Comparison of ENCODE assay signal across 11 cellular contexts in the genomic region with DNA sequence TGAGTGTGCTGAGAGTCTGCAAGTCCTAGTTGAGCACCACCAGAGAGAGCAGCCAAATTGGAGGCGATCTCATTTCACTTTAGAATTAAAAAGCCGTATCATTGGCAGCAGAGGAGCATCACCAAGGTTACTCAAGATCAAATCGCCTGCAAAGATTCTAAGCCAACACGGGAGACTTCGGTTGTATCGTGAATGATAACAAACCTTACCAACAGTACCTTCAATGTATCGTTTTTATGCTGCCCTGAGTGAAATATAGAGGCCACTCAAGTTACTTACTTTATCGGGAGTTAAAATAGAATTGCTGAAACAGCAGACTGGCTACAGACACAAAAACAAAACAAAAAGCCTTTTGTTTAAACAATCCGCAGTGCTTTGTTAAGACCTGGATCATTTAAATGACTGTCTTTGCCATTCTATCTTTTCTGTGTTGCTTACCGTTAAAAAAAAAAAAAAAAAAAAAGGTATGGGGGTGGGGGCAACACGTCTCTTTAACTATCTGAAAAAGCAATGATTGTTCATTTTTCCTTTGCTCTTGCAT. TPM values are rescaled to one million over a fixed set of nuclear protein-coding genes. Genes with fewer than 3 reads are reported as not detected.
DNase-seq lines count a peak whose midpoint lies in the region; ATAC-seq and TF ChIP-seq lines count a peak whose summit lies in the region.
"Had no signal": no experiment of that assay in that cellular context is flagged by ENCODE, and none has a peak within 500 bp of the region (broad histone marks: within the 10 kb centered on the region; RNA-seq: fewer than 3 reads in every experiment).

No MANE protein-coding gene starts in this region.

- peak overlapping the region in 1 of 2 donors; percentile 0 for H3K4me3 ChIP-seq in cardiac fibroblast (replicated peaks in 1 of 2; ENCODE audit: low read depth in 2 of 2, low read length in 2 of 2)
- no peak overlapping the region for H3K4me3 ChIP-seq in uterus
- no peak overlapping the region for H3K4me3 ChIP-seq in colonic mucosa
- H3K4me3 ChIP-seq: A549 had no signal

- H3K36me3 ChIP-seq in uterus, result no peaks in the 10 kb centered on the region
- H3K36me3 ChIP-seq in colonic mucosa, result no peaks in the 10 kb centered on the region

- DNase-seq in Right ventricle myocardium superior (no peak), cardiac septum (ENCODE audit: low spot score) (no peak), cardiac fibroblast (ENCODE audit: low read depth in 2 of 2) (peak; percentile 2 to 33), uterus (no peak), colonic mucosa (no peak), Kasumi-1 (lab: John Stamatoyannopoulos, UW) (no peak)
- no peak for DNase-seq in central memory CD4-positive, alpha-beta T cell
- DNase-seq: occipital lobe had no signal

- TF ChIP-seq POLR2A in uterus (IDR thresholded peaks at IDR 0.05), result no peak

- TF ChIP-seq CTCF in cardiac fibroblast (IDR thresholded peaks at IDR 0.05; ENCODE audit: low read depth, low read length) (no peak), uterus (IDR thresholded peaks at IDR 0.05) (no peak), colonic mucosa (IDR thresholded peaks at IDR 0.05) (no peak)

- peak; percentile 58 for ATAC-seq in Right ventricle myocardium superior (ENCODE audit: poor library complexity)
- ATAC-seq: A549 had no signal

- H3K9me3 ChIP-seq in uterus, result no peaks in the 10 kb centered on the region
- H3K9me3 ChIP-seq in colonic mucosa, result no peaks in the 10 kb centered on the region
- H3K9me3 ChIP-seq: A549 had no signal

- peak overlapping the region in 1 of 2 donors; percentile 30 for H3K9ac ChIP-seq in colonic mucosa (ENCODE audit: low read depth in 2 of 2, low read length in 2 of 2)

- no peaks in the 10 kb centered on the region for H3K4me1 ChIP-seq in uterus
- H3K4me1 ChIP-seq in colonic mucosa, result peaks cover 10% of the 10 kb centered on the region
- H3K4me1 ChIP-seq: A549 had no signal

- intact Hi-C loops in Right ventricle myocardium superior (cut with DNase I), result no loop called here
- intact Hi-C loops in cardiac septum (cut with DNase I), result no loop called here
- intact Hi-C loops in uterus (cut with DNase I; ENCODE audit: low total_unique reads), result no loop called here
- intact Hi-C loops in colonic mucosa (cut with DNase I), result no loop called here

- H3K27me3 ChIP-seq in layer of hippocampus (ENCODE audit: control insufficient read depth, insufficient read depth, low read length), result no peaks in the 10 kb centered on the region
- H3K27me3 ChIP-seq in uterus, result no peaks in the 10 kb centered on the region
- no peaks in the 10 kb centered on the region for H3K27me3 ChIP-seq in colonic mucosa

- H3K27ac ChIP-seq in layer of hippocampus (ENCODE audit: low read depth, low read length), result peak overlapping the region; percentile 15
- H3K27ac ChIP-seq in uterus, result no peak overlapping the region
- no peak overlapping the region for H3K27ac ChIP-seq in colonic mucosa
- H3K27ac ChIP-seq: A549, RWPE1 had no signal

RNA-seq across cellular contexts. Expression of a gene that starts 14.2 kb away (rescaled TPM):
- 44.2 TPM for total RNA-seq in Right ventricle myocardium superior
- 88.2 TPM for total RNA-seq in cardiac septum
- total RNA-seq in uterus, result 10 to 100 TPM in 1 of 4 donors, 1 to 10 TPM in 3; 2.8 to 30.9 (median 7.9) TPM
- total RNA-seq in colonic mucosa, result 10 to 100 TPM; 82.8 to 94.8 TPM

Comparison
In these comparisons a context has a peak if more than half of its experiments do, and no peak if none do; other contexts are left out.
1. DNase-seq: peak in cardiac fibroblast (2 of 2); none in Right ventricle myocardium superior (single experiment), cardiac septum (single experiment), uterus (0 of 2), colonic mucosa (single experiment), Kasumi-1 (0 of 2) and central memory CD4-positive, alpha-beta T cell (single experiment).